ENCODE assay signal across 8 cellular contexts in genomic region chr3:8501388-8502131, GRCh38. TPM values are rescaled to one million over a fixed set of nuclear protein-coding genes. Genes with fewer than 3 reads are reported as not detected.
DNase-seq lines count a peak whose midpoint lies in the region; ATAC-seq and TF ChIP-seq lines count a peak whose summit lies in the region.

Gene LMCD1 (plus strand): TSS chr3:8501823. CDS start chr3:8501939, 116 bp downstream.

- peaks cover 19% of the 10 kb centered on the region for H3K79me2 ChIP-seq in GM23338 (replicated peaks; ENCODE audit: insufficient read depth)

- peak within 1 kb of the TSS; percentile 77 for H3K4me2 ChIP-seq in GM23338

- H3K4me1 Mint-ChIP-seq in GM23338, result peaks cover 54% of the 10 kb centered on the region
- H3K4me1 Mint-ChIP-seq in activated naive CD8-positive, alpha-beta T cell treated with anti-CD3 and anti-CD28 coated beads for 36 hours, result peaks cover 26% of the 10 kb centered on the region

- DNase-seq in EH (ENCODE audit: low read depth) (peak; percentile 98), GM23338 (ENCODE audit: low spot score) (peak; percentile 97), LNCaP clone FGC (ENCODE audit: low read depth) (peak; percentile 67), SKM-1 treated with dmso at 0.1 percent for 144 hours (lab: John Stamatoyannopoulos, UW; ENCODE audit: unreplicated experiment) (peak; percentile 73), glomerular endothelial cell (ENCODE audit: extremely low read depth, low read depth, low spot score) (no peak), occipital lobe (lab: John Stamatoyannopoulos, UW) (peak; percentile 97), superior temporal gyrus (ENCODE audit: extremely low spot score) (peak; percentile 97)
- DNase-seq in activated naive CD8-positive, alpha-beta T cell treated with anti-CD3 and anti-CD28 coated beads for 36 hours, result peak; percentile 86

- H3K27ac Mint-ChIP-seq in GM23338, result peak within 1 kb of the TSS; percentile 85
- H3K27ac Mint-ChIP-seq in activated naive CD8-positive, alpha-beta T cell treated with anti-CD3 and anti-CD28 coated beads for 36 hours, result peak within 1 kb of the TSS; percentile 27

- H3K27ac ChIP-seq in GM23338 (ENCODE audit: low read depth), result peak within 1 kb of the TSS; percentile 86

- H3K9me2 ChIP-seq in GM23338 (ENCODE audit: insufficient read depth), result peaks cover 3% of the 10 kb centered on the region; the same call in 1 of the 2 replicates

- peak within 1 kb of the TSS; percentile 53 for H3K4me3 ChIP-seq in GM23338
- peak within 1 kb of the TSS; percentile 41 for H3K4me3 ChIP-seq in LNCaP clone FGC (ENCODE audit: low read depth, low read length)

- no peaks in the 10 kb centered on the region; the same call in 1 of the 3 replicates for H3K9me3 Mint-ChIP-seq in GM23338
- H3K9me3 Mint-ChIP-seq in activated naive CD8-positive, alpha-beta T cell treated with anti-CD3 and anti-CD28 coated beads for 36 hours, result no peaks in the 10 kb centered on the region

- H3K36me3 Mint-ChIP-seq in GM23338 (ENCODE audit: low read depth), result peaks cover 8% of the 10 kb centered on the region; the same call in 2 of the 3 replicates
- no peaks in the 10 kb centered on the region for H3K36me3 Mint-ChIP-seq in activated naive CD8-positive, alpha-beta T cell treated with anti-CD3 and anti-CD28 coated beads for 36 hours

- no peak for TF ChIP-seq CTCF in GM23338 (conservative IDR thresholded peaks at IDR 0.05; ENCODE audit: low read depth in 2 of 2)
- TF ChIP-seq CTCF in LNCaP clone FGC (IDR thresholded peaks at IDR 0.05; ENCODE audit: control insufficient read depth, extremely low read depth, insufficient read depth), result no peak

- no peaks in the 10 kb centered on the region for H3F3A ChIP-seq in GM23338 (replicated peaks; ENCODE audit: low read depth)

- peaks cover 8% of the 10 kb centered on the region for H3K27me3 Mint-ChIP-seq in GM23338 (ENCODE audit: insufficient read depth, low read depth, poor library complexity)
- H3K27me3 Mint-ChIP-seq in activated naive CD8-positive, alpha-beta T cell treated with anti-CD3 and anti-CD28 coated beads for 36 hours, result peaks cover 16% of the 10 kb centered on the region

- H4K20me1 ChIP-seq in GM23338 (replicated peaks; ENCODE audit: insufficient read depth), result no peaks in the 10 kb centered on the region

- peaks cover 52% of the 10 kb centered on the region for H3K4me1 ChIP-seq in GM23338 (ENCODE audit: insufficient read depth)

- 0 out of 2 replicates have a peak within 1 kb of the TSS, but pooled peaks have one; percentile 49 for H2AFZ ChIP-seq in GM23338

- H3K4me3 Mint-ChIP-seq in GM23338, result peak within 1 kb of the TSS; percentile 74
- peak within 1 kb of the TSS; percentile 73 for H3K4me3 Mint-ChIP-seq in activated naive CD8-positive, alpha-beta T cell treated with anti-CD3 and anti-CD28 coated beads for 36 hours

- ATAC-seq in GM23338, result peak; percentile 90

- H3K36me3 ChIP-seq in GM23338 (ENCODE audit: insufficient read depth), result no peaks in the 10 kb centered on the region; the same call in 1 of the 2 replicates

- H3K27me3 ChIP-seq in GM23338 (ENCODE audit: insufficient read depth), result no peaks in the 10 kb centered on the region

TF ChIP-seq in GM23338, 12 proteins besides CTCF, POLR2A, EP300 and RAD21:
- TF ChIP-seq EZH2phosphoT487 (IDR thresholded peaks at IDR 0.05; ENCODE audit: unreplicated experiment), result no peak
- TF ChIP-seq REST (IDR thresholded peaks at IDR 0.05; ENCODE audit: unreplicated experiment), result no peak
- no peak for TF ChIP-seq ZNF331 (CRISPR knock-in tag; IDR thresholded peaks at IDR 0.05; ENCODE audit: low read depth)
- TF ChIP-seq POLR2AphosphoS5 (IDR thresholded peaks at IDR 0.05; ENCODE audit: low read depth), result peak; percentile 65
- TF ChIP-seq ZNF114 (CRISPR knock-in tag; IDR thresholded peaks at IDR 0.05), result no peak
- TF ChIP-seq ZNF462 (CRISPR knock-in tag; IDR thresholded peaks at IDR 0.05), result no peak
- TF ChIP-seq CREB1 (CRISPR knock-in tag; IDR thresholded peaks at IDR 0.05; ENCODE audit: low read depth), result peak; percentile 92
TF ChIP-seq in GM23338: peak in this region for 2.

RNA-seq across cellular contexts. Expression of gene LMCD1, which starts in this region (rescaled TPM):
- total RNA-seq in GM23338 (2014; rRNA removed; shearing (Covaris generic)), result 23.5 and 35.3 TPM in 2 replicates
- 21.4 and 21.8 TPM in 2 replicates for polyA plus RNA-seq in GM23338 (2016; fragmentation: Nextera tagmentation; extraction: Ambion mirVana)
- total RNA-seq in activated naive CD8-positive, alpha-beta T cell treated with anti-CD3 and anti-CD28 coated beads for 36 hours, result 1 to 10 TPM; 2.3 to 2.7 TPM
- total RNA-seq in glomerular endothelial cell (13.4 and 23.9 TPM in 2 replicates), occipital lobe (2.2 TPM)
